ENCODE assay signal across 26 cellular contexts in the genomic region with DNA sequence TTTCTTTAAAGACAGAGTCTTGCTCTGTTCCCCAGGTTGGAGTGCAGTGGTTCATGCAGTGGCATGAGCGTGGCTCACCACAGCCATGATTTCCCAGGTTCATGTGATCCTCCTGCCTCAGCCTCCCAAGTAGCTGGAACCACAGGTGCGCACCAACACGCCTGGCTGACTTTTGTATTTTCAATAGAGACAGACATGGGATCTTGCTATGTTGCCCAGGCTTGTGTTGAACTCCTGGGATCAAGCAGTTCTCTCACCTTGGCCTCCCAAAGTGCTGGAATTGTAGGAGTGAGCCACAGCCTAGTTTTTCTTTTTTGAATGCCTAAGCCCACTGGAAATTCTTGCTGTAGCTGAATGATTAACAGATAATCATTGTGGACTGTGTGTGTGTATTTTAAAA.
"Had no signal": no experiment of that assay in that cellular context is flagged by ENCODE, and none has a peak within 500 bp of the region (broad histone marks: within the 10 kb centered on the region; RNA-seq: fewer than 3 reads in every experiment).

No MANE protein-coding gene starts in this region.

- FAIRE-seq: urothelium cell line had no signal

- H3K27ac ChIP-seq: stomach, suprapubic skin, testis, thoracic aorta, thyroid gland, transverse colon, upper lobe of left lung, upper lobe of right lung, vagina had no signal

- H3K4me1 ChIP-seq: stomach, suprapubic skin, testis, thyroid gland, transverse colon, upper lobe of left lung, upper lobe of right lung had no signal

- H3K36me3 ChIP-seq: suprapubic skin, thoracic aorta, thyroid gland, transverse colon, upper lobe of left lung, upper lobe of right lung, uterus, vagina had no signal

- H3K4me3 ChIP-seq: stomach, suprapubic skin, testis, thoracic aorta, thyroid gland, tibial nerve, transverse colon, upper lobe of left lung, upper lobe of right lung, uterus, vagina had no signal

- H3K9me3 ChIP-seq: stomach, suprapubic skin, testis, thoracic aorta, thyroid gland, tibial nerve, transverse colon, upper lobe of left lung, upper lobe of right lung, uterus, vagina had no signal

- H3K27me3 ChIP-seq: stomach, suprapubic skin, testis, thyroid gland, tibial nerve, transverse colon, upper lobe of left lung, upper lobe of right lung, uterus, vagina had no signal

- ATAC-seq: stimulated activated effector memory CD8-positive, alpha-beta T cell treated with anti-CD3 and anti-CD28 coated beads, Interleukin-12 subunit alpha, Interleukin-12 subunit beta, amount 100 ng/mL, for 72 hours; stimulated activated memory B cell treated with anti-CD40 and anti-IgM and Interleukin-4, amounts not matched to agents 10 μg/mL and 1 μg/mL and 100 μg/mL, for 72 hours; stimulated activated naive B cell treated with anti-CD40 and anti-IgM and Interleukin-4, amounts not matched to agents 10 μg/mL and 1 μg/mL and 100 μg/mL, for 72 hours; stimulated activated naive CD8-positive, alpha-beta T cell treated with anti-CD3 and anti-CD28 coated beads, Interleukin-15, amount 100 ng/mL, for 72 hours; stimulated activated naive CD8-positive, alpha-beta T cell treated with anti-CD3 and anti-CD28 coated beads, Interleukin-15, Interleukin-2, amounts not matched to agents 100 U/mL and 50 U/mL, for 24 hours; upper lobe of right lung had no signal

- DNase-seq: stimulated activated CD4-positive, alpha-beta T cell treated with anti-CD3 and anti-CD28 coated beads, Interleukin-2, amount 100 ng/mL, for 48 hours; stimulated activated CD4-positive, alpha-beta T cell treated with anti-CD3 and anti-CD28 coated beads, Interleukin-4, amount 100 ng/mL, for 1 hour; stimulated activated CD4-positive, alpha-beta T cell treated with anti-CD3 and anti-CD28 coated beads, Interleukin-4, amount 100 ng/mL, for 24 hours; stimulated activated CD4-positive, alpha-beta T cell treated with anti-CD3 and anti-CD28 coated beads, Interleukin-4, amount 100 ng/mL, for 4 hours; stimulated activated CD8-positive, alpha-beta memory T cell treated with anti-CD3 and anti-CD28 coated beads, Interleukin-4, amount 100 ng/mL, for 48 hours; stimulated activated naive B cell treated with anti-CD40 and anti-IgM and Interleukin-4, amounts not matched to agents 10 μg/mL and 1 μg/mL and 100 μg/mL, for 72 hours; stimulated activated naive CD4-positive, alpha-beta T cell; stimulated activated naive CD4-positive, alpha-beta T cell treated with Interleukin-2 at 50 U/mL for 16 hours; stimulated activated naive CD8-positive, alpha-beta T cell treated with anti-CD3 and anti-CD28 coated beads, Interleukin-15, amount 100 ng/mL, for 72 hours; stimulated activated naive CD8-positive, alpha-beta T cell treated with anti-CD3 and anti-CD28 coated beads, Interleukin-15, Interleukin-2, amounts not matched to agents 100 U/mL and 50 U/mL, for 24 hours; stomach; substantia nigra; testis; thyroid gland; transverse colon; trophoblast cell; upper lobe of left lung; upper lobe of right lung; uterus had no signal
